In genomic region chr1:202637321-202638018, GRCh38 we compare ENCODE assay signal across 7 cellular contexts.
A peak's percentile ranks its signal among the peaks of the same experiment; 100 is the strongest.
DNase-seq lines count a peak whose midpoint lies in the region; ATAC-seq and TF ChIP-seq lines count a peak whose summit lies in the region.
"Not testable (repeated sequence)": the region's sequence is repeated elsewhere in the genome, so short reads cannot be mapped to it uniquely, and the experiment has no call there.

No MANE protein-coding gene starts in this region.

- not testable (repeated sequence) for H3K9me3 ChIP-seq in Panc1 (ENCODE audit: control insufficient read depth, insufficient read depth, low read depth, low read length); neural progenitor cell (ENCODE audit: low read depth)

- H3K4me1 Mint-ChIP-seq in neural progenitor cell = peaks cover 53% of the 10 kb centered on the region

- not testable (repeated sequence) for BruUV-seq in Panc1 (replicated peaks; lab: Mats Ljungman, UMichigan)

- not testable (repeated sequence) for H3K9ac ChIP-seq in neural progenitor cell

- DNase-seq in ELF-1 (ENCODE audit: low read depth, low spot score) = peak; percentile 83
- DNase-seq in NCI-H524 (lab: John Stamatoyannopoulos, UW) = peak; percentile 54 to 81
- not testable (repeated sequence) for DNase-seq in Panc1 (ENCODE audit: low read depth, low spot score); Right ventricle myocardium superior; left colon; neural progenitor cell (ENCODE audit: low spot score)
- peak; percentile 86 for DNase-seq in cerebellar cortex (ENCODE audit: low spot score)

- peak overlapping the region; percentile 70 for H3K27ac Mint-ChIP-seq in neural progenitor cell

- H3K27ac ChIP-seq in Panc1 (ENCODE audit: low read length); neural progenitor cell: not testable (repeated sequence)

- in situ Hi-C loops in Panc1 (cut with HindIII; ENCODE audit: low pct_unique_long_range_greater_than_20kb, low sequenced_read_pairs) = not testable (repeated sequence)

- H3K27me3 ChIP-seq in Panc1 (ENCODE audit: control insufficient read depth, insufficient read depth, low read length) = not testable (repeated sequence)
- peaks cover 24% of the 10 kb centered on the region for H3K27me3 ChIP-seq in neural progenitor cell

- peak overlapping the region; percentile 10 for H3K4me2 ChIP-seq in neural progenitor cell

- peaks cover 23% of the 10 kb centered on the region for H3K27me3 Mint-ChIP-seq in neural progenitor cell (ENCODE audit: insufficient read depth, low read depth)

- not testable (repeated sequence) for H3K4me3 ChIP-seq in Panc1 (ENCODE audit: low read depth in 2 of 2, low read length in 2 of 2); neural progenitor cell

- POLR2A ChIA-PET in Panc1 (lab: Charles Lee) = not testable (repeated sequence)

- not testable (repeated sequence) for H3K4me3 Mint-ChIP-seq in neural progenitor cell

- H3K36me3 Mint-ChIP-seq in neural progenitor cell = not testable (repeated sequence)

- peaks cover 24% of the 10 kb centered on the region for H3F3A ChIP-seq in neural progenitor cell (ENCODE audit: low read depth)

- intact Hi-C loops in Panc1 (cut with micrococcal nuclease; ENCODE audit: unreplicated experiment) = loop anchor here (2.0 kb wide), 1 partner anchor 69 kb away; no protein-coding TSS in a partner anchor
- intact Hi-C loops in Right ventricle myocardium superior (cut with DNase I); left colon (cut with DNase I, micrococcal nuclease): not testable (repeated sequence)

- not testable (repeated sequence) for H3K36me3 ChIP-seq in Panc1 (ENCODE audit: control insufficient read depth, insufficient read depth, low read length); neural progenitor cell

- not testable (repeated sequence) for H3K4me1 ChIP-seq in Panc1 (ENCODE audit: control insufficient read depth, insufficient read depth, low read length)
- peaks cover 32% of the 10 kb centered on the region for H3K4me1 ChIP-seq in neural progenitor cell

- H2AFZ ChIP-seq in neural progenitor cell (replicated peaks) = not testable (repeated sequence)

- TF ChIP-seq CTCF in Panc1 (IDR thresholded peaks at IDR 0.05); neural progenitor cell (IDR thresholded peaks at IDR 0.05): not testable (repeated sequence)

- CTCF ChIA-PET in Panc1 (lab: Charles Lee) = not testable (repeated sequence)

- H4K20me1 ChIP-seq in neural progenitor cell (ENCODE audit: low read depth) = peaks cover 23% of the 10 kb centered on the region

- not testable (repeated sequence) for H3K79me2 ChIP-seq in neural progenitor cell (ENCODE audit: low read depth)

- peak; percentile 72; the same call in 1 of the 2 replicates for ATAC-seq in Panc1
- ATAC-seq in Right ventricle myocardium superior (ENCODE audit: poor library complexity) = peak; percentile 40
- ATAC-seq in left colon = peak; percentile 17

- not testable (repeated sequence) for H3K9me3 Mint-ChIP-seq in neural progenitor cell

Comparison
In these comparisons a context has a peak if more than half of its experiments do, and no peak if none do; other contexts are left out.
1. ATAC-seq: peak in every context shown above with its lines; median percentile 72 in Panc1; 40 in Right ventricle myocardium superior; 17 in left colon.